ENCODE assay signal across 16 cellular contexts in the genomic region with DNA sequence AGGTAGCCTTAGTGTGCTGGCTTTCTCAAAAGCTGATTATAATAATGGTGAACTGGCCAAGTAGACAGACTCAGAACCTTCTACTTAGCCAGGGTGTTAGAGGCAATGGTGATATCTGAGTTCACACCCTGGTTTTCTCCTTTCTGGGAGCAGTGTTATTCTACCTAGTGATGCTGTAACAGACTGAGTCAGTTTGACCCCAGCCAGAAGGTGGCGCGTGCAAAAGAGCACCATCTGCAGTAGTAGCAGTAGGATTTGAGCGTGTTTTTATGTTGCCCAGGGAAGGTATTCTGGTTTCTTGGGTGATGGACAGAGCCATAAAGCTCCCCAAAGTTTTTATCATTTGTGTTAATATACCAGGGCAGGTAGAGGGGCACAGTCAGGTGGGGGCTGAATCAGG.
DNase-seq lines count a peak whose midpoint lies in the region; ATAC-seq and TF ChIP-seq lines count a peak whose summit lies in the region.
"Had no signal": no experiment of that assay in that cellular context is flagged by ENCODE, and none has a peak within 500 bp of the region (broad histone marks: within the 10 kb centered on the region; RNA-seq: fewer than 3 reads in every experiment).

No MANE protein-coding gene starts in this region.

- H3K27me3 Mint-ChIP-seq in Caco-2 (ENCODE audit: insufficient read depth, unreplicated experiment) (no peaks in the 10 kb centered on the region), endodermal cell (ENCODE audit: insufficient read depth) (no peaks in the 10 kb centered on the region), nephron progenitor cell (ENCODE audit: low read depth, poor library complexity) (no peaks in the 10 kb centered on the region)
- H3K27me3 Mint-ChIP-seq: B cell; CD4-positive, CD25-positive, alpha-beta regulatory T cell; CD8-positive, alpha-beta memory T cell; IgD-negative memory B cell had no signal

- H3K9me3 ChIP-seq in Caco-2 = no peaks in the 10 kb centered on the region
- H3K9me3 ChIP-seq in endodermal cell (ENCODE audit: control insufficient read depth, low read length) = peaks cover 9% of the 10 kb centered on the region
- H3K9me3 ChIP-seq: HAP-1 had no signal

- no peak overlapping the region for H3K4me3 Mint-ChIP-seq in Caco-2 (ENCODE audit: unreplicated experiment)
- no peak overlapping the region for H3K4me3 Mint-ChIP-seq in endodermal cell
- H3K4me3 Mint-ChIP-seq in nephron progenitor cell = no peak overlapping the region
- H3K4me3 Mint-ChIP-seq: B cell; CD4-positive, CD25-positive, alpha-beta regulatory T cell; CD8-positive, alpha-beta memory T cell; IgD-negative memory B cell had no signal

- WGBS in endodermal cell (ENCODE audit: insufficient coverage in 1 of 2, insufficient read length in 1 of 2), 2 experiments = 92% methylated on average over 3 of the region's 3 CpGs; no CpG with 5 or more reads in 1 of the 2 experiments

- TF ChIP-seq CTCF in Caco-2 (IDR thresholded peaks at IDR 0.05; ENCODE audit: insufficient read depth in 1 of 2, low read depth in 1 of 2, low read length in 1 of 2, severe bottlenecking in 1 of 2, unreplicated experiment in 1 of 2) (no peak), endodermal cell (conservative IDR thresholded peaks at IDR 0.05) (peak; percentile 53), nephron progenitor cell (IDR thresholded peaks at IDR 0.05) (no peak)

- BruUV-seq in Caco-2 (replicated peaks; lab: Mats Ljungman, UMichigan) = no TSS peak

- H3K9me3 Mint-ChIP-seq in Caco-2 (ENCODE audit: unreplicated experiment) = peaks cover 20% of the 10 kb centered on the region
- H3K9me3 Mint-ChIP-seq in endodermal cell = peaks cover 15% of the 10 kb centered on the region
- peaks cover 25% of the 10 kb centered on the region for H3K9me3 Mint-ChIP-seq in nephron progenitor cell

- H3K36me3 Mint-ChIP-seq in Caco-2 (ENCODE audit: insufficient read depth, unreplicated experiment) (no peaks in the 10 kb centered on the region), endodermal cell (ENCODE audit: low read depth) (no peaks in the 10 kb centered on the region), nephron progenitor cell (ENCODE audit: low read depth) (no peaks in the 10 kb centered on the region)
- H3K36me3 Mint-ChIP-seq: CD4-positive, CD25-positive, alpha-beta regulatory T cell; CD8-positive, alpha-beta memory T cell; IgD-negative memory B cell had no signal

- in situ Hi-C loops in SK-MEL-5 (cut with HindIII; ENCODE audit: low pct_unique_long_range_greater_than_20kb, low sequenced_read_pairs) = no loop called here

- no peak overlapping the region for H3K9ac ChIP-seq in endodermal cell (ENCODE audit: extremely low read depth, low read length, poor library complexity, severe bottlenecking)
- H3K9ac ChIP-seq: BLaER1 treated with 17β-estradiol and CSF1 and Interleukin-3, amounts not matched to agents 10 nM and 100 nM had no signal

- POLR2A ChIA-PET in Caco-2 (lab: Charles Lee) = no interaction called here

- peak overlapping the region; percentile 79 for H3K27ac Mint-ChIP-seq in Caco-2 (ENCODE audit: unreplicated experiment)
- H3K27ac Mint-ChIP-seq in endodermal cell = no peak overlapping the region
- H3K27ac Mint-ChIP-seq in nephron progenitor cell = peak overlapping the region; percentile 2
- H3K27ac Mint-ChIP-seq: B cell; CD4-positive, CD25-positive, alpha-beta regulatory T cell; CD8-positive, alpha-beta memory T cell; IgD-negative memory B cell had no signal

- H3K36me3 ChIP-seq in Caco-2 (ENCODE audit: control insufficient read depth, insufficient read depth, low read length) (no peaks in the 10 kb centered on the region), endodermal cell (ENCODE audit: control insufficient read depth, insufficient read depth, low read length) (no peaks in the 10 kb centered on the region)
- H3K36me3 ChIP-seq: BLaER1 treated with 17β-estradiol and CSF1 and Interleukin-3, amounts not matched to agents 10 nM and 100 nM; HAP-1 had no signal

- DNase-seq in Caco-2 = no peak
- DNase-seq in SK-MEL-5 (ENCODE audit: low read depth, low spot score) = peak; percentile 4
- peak; percentile 60 for DNase-seq in endodermal cell
- no peak for DNase-seq in nephron progenitor cell
- DNase-seq in middle frontal gyrus (ENCODE audit: extremely low spot score, low spot score) = no peak
- no peak for DNase-seq in ureter (ENCODE audit: low spot score)
- DNase-seq: CD4-positive, CD25-positive, alpha-beta regulatory T cell; CD8-positive, alpha-beta memory T cell; COR-L47; GOT3; KBM-7 had no signal

- no peak overlapping the region for H3K4me3 ChIP-seq in Caco-2 (ENCODE audit: low read depth, low read length)
- H3K4me3 ChIP-seq in endodermal cell (ENCODE audit: low read length) = no peak overlapping the region
- H3K4me3 ChIP-seq: BLaER1 treated with 17β-estradiol and CSF1 and Interleukin-3, amounts not matched to agents 10 nM and 100 nM; HAP-1 had no signal

- CTCF ChIA-PET in Caco-2 (lab: Charles Lee) = no interaction called here

- ATAC-seq in GM19397 (IDR thresholded peaks at IDR 0.05; ENCODE audit: unreplicated experiment) = no peak

- H3K4me1 Mint-ChIP-seq in Caco-2 (ENCODE audit: low read depth, unreplicated experiment) (no peaks in the 10 kb centered on the region), endodermal cell (peaks cover 8% of the 10 kb centered on the region), nephron progenitor cell (peaks cover 26% of the 10 kb centered on the region)
- H3K4me1 Mint-ChIP-seq: B cell; CD4-positive, CD25-positive, alpha-beta regulatory T cell; CD8-positive, alpha-beta memory T cell had no signal

- H3K27me3 ChIP-seq in Caco-2 (replicated peaks; ENCODE audit: control insufficient read depth, insufficient read depth, low read length) = no peaks in the 10 kb centered on the region
- no peaks in the 10 kb centered on the region for H3K27me3 ChIP-seq in endodermal cell (ENCODE audit: control insufficient read depth, insufficient read depth, low read length, poor library complexity, severe bottlenecking)

- H3K4me1 ChIP-seq in Caco-2 (peaks cover 31% of the 10 kb centered on the region), endodermal cell (ENCODE audit: control insufficient read depth, insufficient read depth, low read length) (no peaks in the 10 kb centered on the region)
- H3K4me1 ChIP-seq: HAP-1 had no signal

- no peak overlapping the region for H3K27ac ChIP-seq in endodermal cell (ENCODE audit: low read depth, low read length)
- H3K27ac ChIP-seq: BLaER1 treated with 17β-estradiol and CSF1 and Interleukin-3, amounts not matched to agents 10 nM and 100 nM had no signal

- intact Hi-C loops in Caco-2 (cut with micrococcal nuclease; ENCODE audit: unreplicated experiment) = no loop called here

Comparison
In these comparisons a context has a peak if more than half of its experiments do, and no peak if none do; other contexts are left out.
1. DNase-seq: peak in SK-MEL-5 (single experiment) and endodermal cell (single experiment); none in Caco-2 (0 of 2), nephron progenitor cell (single experiment), middle frontal gyrus (single experiment) and ureter (single experiment).